Comparison of ENCODE assay signal across 9 cellular contexts in the genomic region with DNA sequence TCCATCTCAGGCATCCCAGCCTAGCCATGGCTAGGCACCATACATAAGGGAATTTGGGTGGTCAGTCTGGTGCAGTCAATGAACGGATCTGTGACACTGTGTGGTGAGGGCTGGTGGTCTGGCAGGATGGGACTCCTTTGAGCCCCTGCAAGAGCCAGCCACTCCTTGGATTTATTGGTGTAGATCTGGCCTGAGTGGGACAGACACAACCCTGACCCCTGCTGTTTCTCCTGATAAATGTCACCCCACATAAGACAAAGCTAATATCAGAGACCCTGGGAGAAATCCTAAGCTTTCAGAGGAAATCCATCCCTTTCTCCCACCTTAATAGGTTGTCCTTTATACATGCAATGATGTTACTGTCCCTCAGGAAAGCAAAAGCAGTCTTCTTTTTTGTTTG. TPM values are rescaled to one million over a fixed set of nuclear protein-coding genes. Genes with fewer than 3 reads are reported as not detected.
A peak's percentile ranks its signal among the peaks of the same experiment; 100 is the strongest.
DNase-seq lines count a peak whose midpoint lies in the region; ATAC-seq and TF ChIP-seq lines count a peak whose summit lies in the region.
"Had no signal": no experiment of that assay in that cellular context is flagged by ENCODE, and none has a peak within 500 bp of the region (broad histone marks: within the 10 kb centered on the region; RNA-seq: fewer than 3 reads in every experiment).

No MANE protein-coding gene starts in this region.

- TF ChIP-seq RAD21 in liver (IDR thresholded peaks at IDR 0.05), result peak; percentile 54 to 63

- no peaks in the 10 kb centered on the region for H3K9me3 ChIP-seq in CD8-positive, alpha-beta memory T cell (ENCODE audit: low read length)
- H3K9me3 ChIP-seq in HEK293 (ENCODE audit: control insufficient read depth, insufficient read depth, low read depth, low read length), result no peaks in the 10 kb centered on the region
- no peaks in the 10 kb centered on the region for H3K9me3 ChIP-seq in liver (ENCODE audit: control insufficient read depth in 4 of 4, low read length in 3 of 4)

- H3K9ac ChIP-seq in liver (ENCODE audit: low read depth in 1 of 2, low read length in 2 of 2), result no peak overlapping the region

- H3K4me1 ChIP-seq in CD8-positive, alpha-beta memory T cell (ENCODE audit: insufficient read depth, low read length), result peaks cover 21% of the 10 kb centered on the region
- peaks cover 12% of the 10 kb centered on the region for H3K4me1 ChIP-seq in HEK293 (ENCODE audit: control insufficient read depth, insufficient read depth, low read length)
- H3K4me1 ChIP-seq in liver (ENCODE audit: control insufficient read depth in 4 of 4, insufficient read depth in 4 of 4, low read length in 3 of 4), result peaks cover 0 to 24% (median 15%) of the 10 kb centered on the region in 4 donors

- H3K9me3 Mint-ChIP-seq in CD8-positive, alpha-beta memory T cell, result no peaks in the 10 kb centered on the region
- H3K9me3 Mint-ChIP-seq in WTC11, result no peaks in the 10 kb centered on the region

- H3K36me3 Mint-ChIP-seq in CD8-positive, alpha-beta memory T cell, result peaks cover 0 to 16% (median 0%) of the 10 kb centered on the region in 3 donors
- no peaks in the 10 kb centered on the region for H3K36me3 Mint-ChIP-seq in WTC11

- no peak overlapping the region for H3K4me3 ChIP-seq in CD8-positive, alpha-beta memory T cell (ENCODE audit: low read length)
- H3K4me3 ChIP-seq in HEK293 (ENCODE audit: low read depth, low read length) (no peak overlapping the region), liver (ENCODE audit: low read depth in 1 of 3, low read length in 3 of 3) (no peak overlapping the region)

- no peak for DNase-seq in CD8-positive, alpha-beta memory T cell
- no peak for DNase-seq in WTC11 (ENCODE audit: low spot score)
- DNase-seq in hippocampal formation (lab: John Stamatoyannopoulos, UW), result no peak
- DNase-seq in COR-L47 (lab: John Stamatoyannopoulos, UW), result no peak
- DNase-seq in SW 1271 (lab: John Stamatoyannopoulos, UW), result no peak

- H3K27ac ChIP-seq in CD8-positive, alpha-beta memory T cell (ENCODE audit: low read depth, low read length), result no peak overlapping the region
- no peak overlapping the region for H3K27ac ChIP-seq in HEK293 (ENCODE audit: extremely low read depth, low read depth, low read length)
- H3K27ac ChIP-seq in liver (ENCODE audit: low read depth in 1 of 2, low read length in 2 of 2), result no peak overlapping the region

- peak; percentile 27; the same call in 1 of the 2 replicates for TF ChIP-seq CTCF in HEK293 (tag by site-specific recombination; IDR thresholded peaks at IDR 0.05)
- no peak for TF ChIP-seq CTCF in WTC11 (IDR thresholded peaks at IDR 0.05)
- peak; percentile 39 for TF ChIP-seq CTCF in liver (IDR thresholded peaks at IDR 0.05; ENCODE audit: low read depth, low read length, missing input control)

- H3K27ac Mint-ChIP-seq in CD8-positive, alpha-beta memory T cell, result no peak overlapping the region
- no peak overlapping the region for H3K27ac Mint-ChIP-seq in WTC11

- H3K27me3 ChIP-seq in CD8-positive, alpha-beta memory T cell (ENCODE audit: insufficient read depth, low read length, poor library complexity, severe bottlenecking), result no peaks in the 10 kb centered on the region
- H3K27me3 ChIP-seq in liver (ENCODE audit: control insufficient read depth in 4 of 4, insufficient read depth in 4 of 4, low read length in 3 of 4), result no peaks in the 10 kb centered on the region

- peak overlapping the region; percentile 40 to 82 (median 65) for H3K4me3 Mint-ChIP-seq in CD8-positive, alpha-beta memory T cell
- peak overlapping the region; percentile 99 for H3K4me3 Mint-ChIP-seq in WTC11

- H3K36me3 ChIP-seq in CD8-positive, alpha-beta memory T cell (ENCODE audit: insufficient read depth, low read length), result no peaks in the 10 kb centered on the region
- no peaks in the 10 kb centered on the region for H3K36me3 ChIP-seq in HEK293 (ENCODE audit: control insufficient read depth in 2 of 2, insufficient read depth in 1 of 2, low read length in 2 of 2)
- no peaks in the 10 kb centered on the region for H3K36me3 ChIP-seq in liver (ENCODE audit: control insufficient read depth in 4 of 4, insufficient read depth in 3 of 4, low read depth in 1 of 4, low read length in 3 of 4)

- ATAC-seq in WTC11 (no peak), GM21381 (IDR thresholded peaks at IDR 0.05; ENCODE audit: unreplicated experiment) (no peak)
- ATAC-seq: activated CD4-positive, CD25-positive, alpha-beta regulatory T cell treated with anti-CD3 and anti-CD28 coated beads, Interleukin-2, amount 50 U/mL, for 24 hours had no signal

- CTCF ChIA-PET in CD8-positive, alpha-beta memory T cell (lab: Charles Lee), result interaction anchor here (0.7 to 9.5 kb wide), 15 partner anchors 9 to 139 kb away, joined by 3 to 133 read pairs (median 5); a partner anchor contains a TSS
- CTCF ChIA-PET in HEK293 (lab: Yijun Ruan, JAX) (interaction anchor here (0.5 to 1.7 kb wide), 11 partner anchors 11 to 166 kb away, joined by 3 to 9 read pairs (median 4); no protein-coding TSS in a partner anchor), WTC11 (lab: Charles Lee) (interaction anchor here (0.6 to 2.5 kb wide), 23 partner anchors 14 to 248 kb away, joined by 3 to 12 read pairs (median 6); a partner anchor contains a TSS)

- H3K27me3 Mint-ChIP-seq in CD8-positive, alpha-beta memory T cell, result peaks cover 8 to 10% of the 10 kb centered on the region in 2 donors
- H3K27me3 Mint-ChIP-seq in WTC11 (ENCODE audit: low read depth), result peaks cover 45% of the 10 kb centered on the region

- WGBS in liver, result 78% methylated on average over 1 of the region's 1 CpG

- POLR2A ChIA-PET in CD8-positive, alpha-beta memory T cell (lab: Charles Lee), result interaction anchor here (0.5 to 1.1 kb wide), 3 partner anchors 18 to 138 kb away, joined by 4 to 7 read pairs (median 4); no protein-coding TSS in a partner anchor
- POLR2A ChIA-PET in HEK293 (lab: Yijun Ruan, JAX) (interaction anchor here (0.6 to 1.5 kb wide), 5 partner anchors 15 to 286 kb away, joined by 3 to 5 read pairs (median 3); a partner anchor contains a TSS), WTC11 (lab: Charles Lee) (interaction anchor here (1.3 to 1.8 kb wide), 2 partner anchors 14 to 303 kb away, joined by 3 to 5 read pairs; a partner anchor contains a TSS)

- peaks cover 19 to 34% (median 20%) of the 10 kb centered on the region in 3 donors for H3K4me1 Mint-ChIP-seq in CD8-positive, alpha-beta memory T cell
- H3K4me1 Mint-ChIP-seq in WTC11, result peaks cover 34% of the 10 kb centered on the region

TF ChIP-seq in HEK293, 187 proteins besides CTCF, POLR2A, EP300 and RAD21:
- TF ChIP-seq PRDM1 (tag by site-specific recombination; IDR thresholded peaks at IDR 0.05) (peak; percentile 28; the same call in 1 of the 2 replicates), MYNN (tag by site-specific recombination; IDR thresholded peaks at IDR 0.05; ENCODE audit: borderline replicate concordance) (no peak)

TF ChIP-seq in WTC11, 78 proteins besides CTCF, POLR2A, EP300 and RAD21 (continues in another document):
- no peak for TF ChIP-seq GRHL2 (CRISPR knock-in tag; IDR thresholded peaks at IDR 0.05; ENCODE audit: insufficient replicate concordance, severe bottlenecking)
- TF ChIP-seq, protein P1, sequence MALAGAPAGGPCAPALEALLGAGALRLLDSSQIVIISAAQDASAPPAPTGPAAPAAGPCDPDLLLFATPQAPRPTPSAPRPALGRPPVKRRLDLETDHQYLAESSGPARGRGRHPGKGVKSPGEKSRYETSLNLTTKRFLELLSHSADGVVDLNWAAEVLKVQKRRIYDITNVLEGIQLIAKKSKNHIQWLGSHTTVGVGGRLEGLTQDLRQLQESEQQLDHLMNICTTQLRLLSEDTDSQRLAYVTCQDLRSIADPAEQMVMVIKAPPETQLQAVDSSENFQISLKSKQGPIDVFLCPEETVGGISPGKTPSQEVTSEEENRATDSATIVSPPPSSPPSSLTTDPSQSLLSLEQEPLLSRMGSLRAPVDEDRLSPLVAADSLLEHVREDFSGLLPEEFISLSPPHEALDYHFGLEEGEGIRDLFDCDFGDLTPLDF (CRISPR knock-in tag; IDR thresholded peaks at IDR 0.05), result no peak

TF ChIP-seq in liver, 16 proteins besides CTCF, POLR2A, EP300 and RAD21 (continues in another document):
- TF ChIP-seq, protein P2, sequence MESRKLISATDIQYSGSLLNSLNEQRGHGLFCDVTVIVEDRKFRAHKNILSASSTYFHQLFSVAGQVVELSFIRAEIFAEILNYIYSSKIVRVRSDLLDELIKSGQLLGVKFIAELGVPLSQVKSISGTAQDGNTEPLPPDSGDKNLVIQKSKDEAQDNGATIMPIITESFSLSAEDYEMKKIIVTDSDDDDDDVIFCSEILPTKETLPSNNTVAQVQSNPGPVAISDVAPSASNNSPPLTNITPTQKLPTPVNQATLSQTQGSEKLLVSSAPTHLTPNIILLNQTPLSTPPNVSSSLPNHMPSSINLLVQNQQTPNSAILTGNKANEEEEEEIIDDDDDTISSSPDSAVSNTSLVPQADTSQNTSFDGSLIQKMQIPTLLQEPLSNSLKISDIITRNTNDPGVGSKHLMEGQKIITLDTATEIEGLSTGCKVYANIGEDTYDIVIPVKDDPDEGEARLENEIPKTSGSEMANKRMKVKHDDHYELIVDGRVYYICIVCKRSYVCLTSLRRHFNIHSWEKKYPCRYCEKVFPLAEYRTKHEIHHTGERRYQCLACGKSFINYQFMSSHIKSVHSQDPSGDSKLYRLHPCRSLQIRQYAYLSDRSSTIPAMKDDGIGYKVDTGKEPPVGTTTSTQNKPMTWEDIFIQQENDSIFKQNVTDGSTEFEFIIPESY (IDR thresholded peaks at IDR 0.05), result no peak
- no peak for TF ChIP-seq YY1 (IDR thresholded peaks at IDR 0.05)
- TF ChIP-seq FOXA1 (IDR thresholded peaks at IDR 0.05), result no peak
- no peak for TF ChIP-seq SP1 (IDR thresholded peaks at IDR 0.05)
- TF ChIP-seq HNF4G (IDR thresholded peaks at IDR 0.05), result no peak

RNA-seq across cellular contexts. Expression of a gene that starts 2.3 kb away (rescaled TPM):
- total RNA-seq in CD8-positive, alpha-beta memory T cell, result under 1 TPM; 0.47 to 0.50 TPM
- polyA plus RNA-seq in CD8-positive, alpha-beta memory T cell, result not detected
- 0.70 to 1.3 TPM (median 0.94 TPM) in 3 replicates for total RNA-seq in WTC11 (2021)
- total RNA-seq in liver, result 1 to 10 TPM in 1 of 2 donors, under 1 TPM in 1; 0.67 to 1.3 TPM
- polyA plus RNA-seq in liver, result under 1 TPM; 0.25 to 0.32 TPM

RNA-seq across cellular contexts. Expression of a gene that starts 2.5 kb away (rescaled TPM):
- 100 to 1,000 TPM; 101 to 109 TPM for total RNA-seq in CD8-positive, alpha-beta memory T cell
- polyA plus RNA-seq in CD8-positive, alpha-beta memory T cell, result 153 TPM
- 52.0 to 59.6 TPM (median 56.7 TPM) in 3 replicates for total RNA-seq in WTC11 (2021)
- 10 to 100 TPM in 1 of 2 donors, 1 to 10 TPM in 1; 8.2 to 25.8 TPM for total RNA-seq in liver
- 10 to 100 TPM in 1 of 2 donors, 1 to 10 TPM in 1; 9.1 to 16.9 TPM for polyA plus RNA-seq in liver

RNA-seq across cellular contexts. Expression of a gene that starts 13.7 kb away (rescaled TPM):
- 1 to 10 TPM; 6.8 TPM for total RNA-seq in CD8-positive, alpha-beta memory T cell
- polyA plus RNA-seq in CD8-positive, alpha-beta memory T cell, result 1.6 TPM
- 53.5 to 74.8 TPM (median 70.4 TPM) in 3 replicates for total RNA-seq in WTC11 (2021)
- 10 to 100 TPM in 1 of 2 donors, 1 to 10 TPM in 1; 6.7 to 13.1 TPM for total RNA-seq in liver
- polyA plus RNA-seq in liver, result 10 to 100 TPM; 10.4 to 38.2 TPM

RNA-seq across cellular contexts. Expression of a gene that starts 14.7 kb away (rescaled TPM):
- 10 to 100 TPM; 13.9 to 14.3 TPM for total RNA-seq in CD8-positive, alpha-beta memory T cell
- 0.56 TPM for polyA plus RNA-seq in CD8-positive, alpha-beta memory T cell
- total RNA-seq in WTC11 (2021) (9.3 to 11.7 TPM (median 9.7 TPM) in 3 replicates), liver (under 1 TPM in 1 of 2 donors, not detected in 1; 0.33 TPM)
- polyA plus RNA-seq in liver, result under 1 TPM; 0.56 to 0.84 TPM

RNA-seq across cellular contexts. Expression of a gene that starts 23.9 kb away (rescaled TPM):
- 10 to 100 TPM; 16.2 to 16.3 TPM for total RNA-seq in CD8-positive, alpha-beta memory T cell
- 29.7 TPM for polyA plus RNA-seq in CD8-positive, alpha-beta memory T cell
- total RNA-seq in WTC11 (2021) (21.9 to 22.4 TPM (median 22.0 TPM) in 3 replicates), liver (1 to 10 TPM; 3.5 to 6.3 TPM)
- 10 to 100 TPM; 10.8 to 15.7 TPM for polyA plus RNA-seq in liver
